Comparison of ENCODE assay signal across 8 cellular contexts in genomic region chr16:50806099-50807062, GRCh38.
DNase-seq lines count a peak whose midpoint lies in the region; ATAC-seq and TF ChIP-seq lines count a peak whose summit lies in the region.

No MANE protein-coding gene starts in this region.

- ATAC-seq in natural killer cell treated with Interleukin-12 subunit alpha and Interleukin-12 subunit beta and Interleukin-15 and Interleukin-18, amount 100 ng/mL, for 72 hours: peak; percentile 93

- 10 to 11% methylated on average over 26 of the region's 26 CpGs for WGBS in GM23248 (ENCODE audit: low coverage in 1 of 2, low lambda C conversion rate in 2 of 2, missing lambda C conversion rate in 2 of 2), 2 experiments

- H3K9me3 ChIP-seq in DOHH2 (ENCODE audit: control insufficient read depth, insufficient read depth, low read length) (no peaks in the 10 kb centered on the region), GM23248 (ENCODE audit: low read depth) (no peaks in the 10 kb centered on the region), Karpas-422 (ENCODE audit: low read length) (no peaks in the 10 kb centered on the region), Peyer's patch (no peaks in the 10 kb centered on the region)

- H3K4me3 ChIP-seq in DOHH2 (ENCODE audit: low read length) (peak overlapping the region; percentile 67), GM23248 (peak overlapping the region; percentile 76), Karpas-422 (ENCODE audit: low read length) (peak overlapping the region; percentile 50; the same call in 1 of the 2 replicates), Peyer's patch (peak overlapping the region; percentile 13 to 42 (median 33)), fibroblast of pulmonary artery (replicated peaks; ENCODE audit: low read depth, low read length) (peak overlapping the region; percentile 43)

- in situ Hi-C loops in GM23248 (cut with MboI): no loop called here

- H3K4me1 Mint-ChIP-seq in natural killer cell treated with Interleukin-12 subunit alpha and Interleukin-12 subunit beta and Interleukin-15 and Interleukin-18, amount 100 ng/mL, for 72 hours (ENCODE audit: low read depth in 2 of 2): peaks cover 9 to 16% of the 10 kb centered on the region in 2 donors

- peak overlapping the region; percentile 70 for H3K4me3 Mint-ChIP-seq in natural killer cell treated with Interleukin-12 subunit alpha and Interleukin-12 subunit beta and Interleukin-15 and Interleukin-18, amount 100 ng/mL, for 72 hours

- H3K27me3 ChIP-seq in DOHH2 (ENCODE audit: control insufficient read depth, low read length) (no peaks in the 10 kb centered on the region; the same call in 1 of the 2 replicates), GM23248 (replicated peaks; ENCODE audit: insufficient read depth) (no peaks in the 10 kb centered on the region), Karpas-422 (ENCODE audit: low read length) (no peaks in the 10 kb centered on the region), Peyer's patch (no peaks in the 10 kb centered on the region)

- no peaks in the 10 kb centered on the region for H3K36me3 Mint-ChIP-seq in natural killer cell treated with Interleukin-12 subunit alpha and Interleukin-12 subunit beta and Interleukin-15 and Interleukin-18, amount 100 ng/mL, for 72 hours

- TF ChIP-seq POLR2A in Peyer's patch (IDR thresholded peaks at IDR 0.05): no peak

- H3K36me3 ChIP-seq in DOHH2 (ENCODE audit: control insufficient read depth, low read length) (no peaks in the 10 kb centered on the region), GM23248 (ENCODE audit: low read depth) (no peaks in the 10 kb centered on the region), Karpas-422 (ENCODE audit: insufficient read depth, low read length) (no peaks in the 10 kb centered on the region), Peyer's patch (no peaks in the 10 kb centered on the region)

- H3K79me2 ChIP-seq in DOHH2 (ENCODE audit: control insufficient read depth, low read length) (no peaks in the 10 kb centered on the region), GM23248 (ENCODE audit: insufficient read depth) (no peaks in the 10 kb centered on the region), Karpas-422 (ENCODE audit: low read length) (no peaks in the 10 kb centered on the region)

- H4K20me1 ChIP-seq in DOHH2 (ENCODE audit: control insufficient read depth, insufficient read depth, low read depth, low read length) (no peaks in the 10 kb centered on the region), GM23248 (ENCODE audit: insufficient read depth) (no peaks in the 10 kb centered on the region), Karpas-422 (ENCODE audit: insufficient read depth, low read depth, low read length) (no peaks in the 10 kb centered on the region)

- TF ChIP-seq CTCF in DOHH2 (IDR thresholded peaks at IDR 0.05; ENCODE audit: low read depth, low read length, poor library complexity, severe bottlenecking) (peak; percentile 99), Peyer's patch (IDR thresholded peaks at IDR 0.05) (peak; percentile 69 to 94 (median 80)), fibroblast of pulmonary artery (IDR thresholded peaks at IDR 0.05; ENCODE audit: low read length, missing control alignments) (peak; percentile 67)

- peak overlapping the region in 1 of 2 donors; percentile 44 for H3K27ac Mint-ChIP-seq in natural killer cell treated with Interleukin-12 subunit alpha and Interleukin-12 subunit beta and Interleukin-15 and Interleukin-18, amount 100 ng/mL, for 72 hours

- peak; percentile 92 for DNase-seq in GM23248
- DNase-seq in Karpas-422: peak; percentile 94
- DNase-seq in Peyer's patch: peak; percentile 82 to 94 (median 83)
- DNase-seq in activated T-helper 1 cell treated with anti-CD3 and anti-CD28 coated beads, Interleukin-2, amount 50 U/mL, for 16 hours (ENCODE audit: low read depth in 1 of 2, low spot score in 1 of 2): peak; percentile 70 to 73
- DNase-seq in fibroblast of pulmonary artery (ENCODE audit: low read depth): peak; percentile 93
- DNase-seq in natural killer cell treated with Interleukin-12 subunit alpha and Interleukin-12 subunit beta and Interleukin-15 and Interleukin-18, amount 100 ng/mL, for 72 hours (ENCODE audit: low spot score): peak; percentile 84
- DNase-seq in stimulated activated naive CD4-positive, alpha-beta T cell treated with Interleukin-2 at 50 U/mL for 16 hours (lab: John Stamatoyannopoulos, UW): peak; percentile 77

- peak overlapping the region; percentile 96 for H3K4me2 ChIP-seq in DOHH2 (ENCODE audit: low read length)
- H3K4me2 ChIP-seq in GM23248 (ENCODE audit: unreplicated experiment): peak overlapping the region; percentile 99
- peak overlapping the region; percentile 73 for H3K4me2 ChIP-seq in Karpas-422 (ENCODE audit: low read depth, low read length, poor library complexity, severe bottlenecking)

- no peak overlapping the region for H3K27ac ChIP-seq in DOHH2 (ENCODE audit: low read depth, low read length)
- H3K27ac ChIP-seq in GM23248: no peak overlapping the region
- H3K27ac ChIP-seq in Karpas-422 (ENCODE audit: low read length): no peak overlapping the region
- peak overlapping the region in 3 of 4 donors; percentile 58 to 65 (median 61) for H3K27ac ChIP-seq in Peyer's patch

- H3K4me1 ChIP-seq in DOHH2 (ENCODE audit: control insufficient read depth, low read length): peaks cover 3% of the 10 kb centered on the region; the same call in 1 of the 2 replicates
- no peaks in the 10 kb centered on the region for H3K4me1 ChIP-seq in GM23248 (ENCODE audit: insufficient read depth)
- H3K4me1 ChIP-seq in Karpas-422 (ENCODE audit: low read length): peaks cover 6% of the 10 kb centered on the region
- no peaks in the 10 kb centered on the region for H3K4me1 ChIP-seq in Peyer's patch

- H3F3A ChIP-seq in DOHH2 (ENCODE audit: control insufficient read depth, insufficient read depth) (no peaks in the 10 kb centered on the region), GM23248 (ENCODE audit: insufficient read depth) (peaks cover 3% of the 10 kb centered on the region; the same call in 1 of the 2 replicates)

- H3K9me3 Mint-ChIP-seq in natural killer cell treated with Interleukin-12 subunit alpha and Interleukin-12 subunit beta and Interleukin-15 and Interleukin-18, amount 100 ng/mL, for 72 hours: no peaks in the 10 kb centered on the region

- H3K9ac ChIP-seq in GM23248: peak overlapping the region; percentile 52; the same call in 1 of the 2 replicates
- H3K9ac ChIP-seq in Karpas-422 (ENCODE audit: low read length): peak overlapping the region; percentile 38; the same call in 1 of the 2 replicates

- H3K27me3 Mint-ChIP-seq in natural killer cell treated with Interleukin-12 subunit alpha and Interleukin-12 subunit beta and Interleukin-15 and Interleukin-18, amount 100 ng/mL, for 72 hours: no peaks in the 10 kb centered on the region

- H2AFZ ChIP-seq in GM23248 (peak overlapping the region; percentile 90), Karpas-422 (ENCODE audit: low read length) (peak overlapping the region; percentile 86; the same call in 1 of the 2 replicates)

- H3K9me2 ChIP-seq in DOHH2 (replicated peaks; ENCODE audit: control insufficient read depth, low read length) (no peaks in the 10 kb centered on the region), GM23248 (ENCODE audit: insufficient read depth) (no peaks in the 10 kb centered on the region), Karpas-422 (replicated peaks; ENCODE audit: insufficient read depth, low read length) (no peaks in the 10 kb centered on the region)

Comparison
In these comparisons a context has a peak if more than half of its experiments do, and no peak if none do; other contexts are left out.
1. H3K27ac ChIP-seq: peak in Peyer's patch (3 of 4); none in DOHH2 (single experiment), GM23248 (single experiment) and Karpas-422 (single experiment).
2. Peak in every context shown above with its lines, with median percentiles within 50 percentile points of each other: H3K4me2 ChIP-seq, H3K4me3 ChIP-seq, CTCF ChIP-seq and DNase-seq.